In genomic region chr10:93471110-93471651, GRCh38 we compare ENCODE assay signal across 11 cellular contexts. TPM values are rescaled to one million over a fixed set of nuclear protein-coding genes. Genes with fewer than 3 reads are reported as not detected.
DNase-seq lines count a peak whose midpoint lies in the region; ATAC-seq and TF ChIP-seq lines count a peak whose summit lies in the region.
"Had no signal": no experiment of that assay in that cellular context is flagged by ENCODE, and none has a peak within 500 bp of the region (broad histone marks: within the 10 kb centered on the region; RNA-seq: fewer than 3 reads in every experiment).

No MANE protein-coding gene starts in this region.

- H3K4me3 ChIP-seq in transverse colon = no peak overlapping the region
- no peak overlapping the region for H3K4me3 ChIP-seq in HAP-1

- H3K9me3 ChIP-seq in transverse colon (no peaks in the 10 kb centered on the region), HAP-1 (peaks cover 3% of the 10 kb centered on the region)

- H3K27ac ChIP-seq in transverse colon = peak overlapping the region; percentile 76 to 88 (median 83)
- H3K27ac ChIP-seq: C4-2B, HL-60 had no signal

- DNase-seq in activated T-cell treated with anti-CD3 and anti-CD28 coated beads, Interleukin-2, amount 50 U/mL, for 24 hours = no peak
- no peak for DNase-seq in activated T-cell treated with anti-CD3 and anti-CD28 coated beads, Interleukin-2, amount 50 U/mL, for 48 hours
- DNase-seq in astrocyte of the hippocampus (ENCODE audit: low read depth, low spot score) (peak; percentile 91), kidney glomerular epithelial cell (lab: John Stamatoyannopoulos, UW) (peak; percentile 96), transverse colon (no peak), HAP-1 (ENCODE audit: low spot score in 2 of 2) (no peak), KG1 (lab: John Stamatoyannopoulos, UW) (no peak)

- no peak overlapping the region for H3K4me3 Mint-ChIP-seq in activated T-cell treated with anti-CD3 and anti-CD28 coated beads, Interleukin-2, amount 50 U/mL, for 24 hours
- H3K4me3 Mint-ChIP-seq: activated naive CD8-positive, alpha-beta T cell had no signal

- H3K9me3 Mint-ChIP-seq in activated T-cell treated with anti-CD3 and anti-CD28 coated beads, Interleukin-2, amount 50 U/mL, for 24 hours = no peaks in the 10 kb centered on the region

- H3K27me3 Mint-ChIP-seq in activated T-cell treated with anti-CD3 and anti-CD28 coated beads, Interleukin-2, amount 50 U/mL, for 24 hours = no peaks in the 10 kb centered on the region
- H3K27me3 Mint-ChIP-seq: activated naive CD8-positive, alpha-beta T cell had no signal

- H3K36me3 ChIP-seq in transverse colon = no peaks in the 10 kb centered on the region
- no peaks in the 10 kb centered on the region for H3K36me3 ChIP-seq in HAP-1 (replicated peaks)

- peaks cover 29 to 77% (median 48%) of the 10 kb centered on the region in 4 donors for H3K4me1 ChIP-seq in transverse colon
- peaks cover 20% of the 10 kb centered on the region for H3K4me1 ChIP-seq in HAP-1

- no peak for TF ChIP-seq CTCF in transverse colon (IDR thresholded peaks at IDR 0.05)

- peaks cover 24% of the 10 kb centered on the region for H3K36me3 Mint-ChIP-seq in activated T-cell treated with anti-CD3 and anti-CD28 coated beads, Interleukin-2, amount 50 U/mL, for 24 hours (ENCODE audit: low read depth)
- H3K36me3 Mint-ChIP-seq: activated naive CD8-positive, alpha-beta T cell had no signal

- H3K4me1 Mint-ChIP-seq in activated T-cell treated with anti-CD3 and anti-CD28 coated beads, Interleukin-2, amount 50 U/mL, for 24 hours (ENCODE audit: low read depth) = peaks cover 27% of the 10 kb centered on the region

- WGBS in transverse colon (ENCODE audit: low coverage in 1 of 2), 2 donors = 40 to 76% methylated on average over 2 to 5 of the region's 5 CpGs

- H3K27ac Mint-ChIP-seq in activated T-cell treated with anti-CD3 and anti-CD28 coated beads, Interleukin-2, amount 50 U/mL, for 24 hours = peak overlapping the region; percentile 79
- H3K27ac Mint-ChIP-seq: activated naive CD8-positive, alpha-beta T cell had no signal

- ATAC-seq in HG02763 (IDR thresholded peaks at IDR 0.05; ENCODE audit: unreplicated experiment) = no peak

- no peak for TF ChIP-seq POLR2A in transverse colon (IDR thresholded peaks at IDR 0.05)

- TF ChIP-seq EP300 in transverse colon (IDR thresholded peaks at IDR 0.05; ENCODE audit: low read depth) = peak; percentile 59

- no peaks in the 10 kb centered on the region for H3K27me3 ChIP-seq in transverse colon
- no peaks in the 10 kb centered on the region for H3K27me3 ChIP-seq in HAP-1 (ENCODE audit: low read depth)

- intact Hi-C loops in transverse colon (cut with DNase I; ENCODE audit: low total_unique reads) = loop anchor here (5.0 kb wide), 1 partner anchor 34 kb away; no protein-coding TSS in a partner anchor

- in situ Hi-C loops in transverse colon (cut with MboI; ENCODE audit: low pct_ligation_motif_present in 1 of 4, low pct_unique_long_range_greater_than_20kb in 1 of 4, low sequenced_read_pairs in 3 of 4) (no loop called here), HAP-1 (cut with MboI; ENCODE audit: low sequenced_read_pairs) (no loop called here)

RNA-seq across cellular contexts. Expression of gene MYOF, which starts 11.0 kb away (rescaled TPM):
- total RNA-seq in transverse colon = 10 to 100 TPM; 18.9 to 57.2 (median 50.2) TPM

RNA-seq across cellular contexts. Expression of gene CEP55, which starts 25.2 kb away (rescaled TPM):
- 10 to 100 TPM in 1 of 4 donors, 1 to 10 TPM in 2, not detected in 1; 1.1 to 13.1 (median 4.3) TPM for total RNA-seq in transverse colon

Comparison
In these comparisons a context has a peak if more than half of its experiments do, and no peak if none do; other contexts are left out.
1. DNase-seq: peak in astrocyte of the hippocampus (single experiment) and kidney glomerular epithelial cell (single experiment); none in activated T-cell treated with anti-CD3 and anti-CD28 coated beads, Interleukin-2, amount 50 U/mL, for 24 hours (single experiment), activated T-cell treated with anti-CD3 and anti-CD28 coated beads, Interleukin-2, amount 50 U/mL, for 48 hours (0 of 2), transverse colon (single experiment), HAP-1 (0 of 2) and KG1 (single experiment).